In genomic region chr9:121354141-121354540, GRCh38 we compare ENCODE assay signal across 8 cellular contexts. TPM values are rescaled to one million over a fixed set of nuclear protein-coding genes. Genes with fewer than 3 reads are reported as not detected.
DNase-seq lines count a peak whose midpoint lies in the region; ATAC-seq and TF ChIP-seq lines count a peak whose summit lies in the region.

No MANE protein-coding gene starts in this region.

- H3K27ac ChIP-seq in VCaP, result peak overlapping the region; percentile 6; the same call in 1 of the 2 replicates
- H3K27ac ChIP-seq in left ventricle myocardium inferior (replicated peaks), result peak overlapping the region; percentile 98
- peak overlapping the region; percentile 72 for H3K27ac ChIP-seq in smooth muscle cell (ENCODE audit: low read depth)

- H4K20me1 ChIP-seq in smooth muscle cell (ENCODE audit: low read depth), result peaks cover 5% of the 10 kb centered on the region

- DNase-seq in left ventricle myocardium inferior (no peak), smooth muscle cell (lab: John Stamatoyannopoulos, UW; ENCODE audit: unreplicated experiment) (no peak), DMS 273 treated with DMSO at 0.1 percent for 48 hours (lab: John Stamatoyannopoulos, UW) (no peak), GM13976 (ENCODE audit: low spot score) (no peak)

- peaks cover 47% of the 10 kb centered on the region for H3F3A ChIP-seq in smooth muscle cell (ENCODE audit: low read depth)

- TF ChIP-seq CTCF in VCaP (conservative IDR thresholded peaks at IDR 0.05), result no peak
- no peak for TF ChIP-seq CTCF in left ventricle myocardium inferior (IDR thresholded peaks at IDR 0.05; ENCODE audit: borderline replicate concordance)
- TF ChIP-seq CTCF in smooth muscle cell (IDR thresholded peaks at IDR 0.05; ENCODE audit: borderline replicate concordance, insufficient read depth, poor library complexity, severe bottlenecking), result no peak
- TF ChIP-seq CTCF in GM13976 (IDR thresholded peaks at IDR 0.05; ENCODE audit: borderline replicate concordance, control extremely low read depth, extremely low read depth, insufficient read depth, missing control alignments), result no peak

- no peak overlapping the region for H2AFZ ChIP-seq in smooth muscle cell (ENCODE audit: low read depth)

- H3K36me3 ChIP-seq in left ventricle myocardium inferior (peaks cover 58% of the 10 kb centered on the region), smooth muscle cell (ENCODE audit: low read depth) (no peaks in the 10 kb centered on the region)

- H3K4me3 ChIP-seq in left ventricle myocardium inferior, result peak overlapping the region; percentile 2
- H3K4me3 ChIP-seq in smooth muscle cell, result no peak overlapping the region

- intact Hi-C loops in left ventricle myocardium inferior (cut with micrococcal nuclease), result no loop called here

- 53% methylated on average over 5 of the region's 5 CpGs for WGBS in smooth muscle cell (ENCODE audit: low lambda C conversion rate)

- peaks cover 100% of the 10 kb centered on the region for H3K4me1 ChIP-seq in left ventricle myocardium inferior
- peaks cover 12% of the 10 kb centered on the region for H3K4me1 ChIP-seq in smooth muscle cell (ENCODE audit: low read depth)

- ATAC-seq in GM19351 (IDR thresholded peaks at IDR 0.05; ENCODE audit: unreplicated experiment) (peak; percentile 2), HG03354 (IDR thresholded peaks at IDR 0.05; ENCODE audit: poor library complexity, severe bottlenecking, unreplicated experiment) (no peak), HG02852 (IDR thresholded peaks at IDR 0.05; ENCODE audit: unreplicated experiment) (no peak)

- H3K4me2 ChIP-seq in smooth muscle cell, result no peak overlapping the region

- H3K79me2 ChIP-seq in smooth muscle cell (ENCODE audit: low read depth), result peaks cover 46% of the 10 kb centered on the region

- no peaks in the 10 kb centered on the region for H3K9me3 ChIP-seq in left ventricle myocardium inferior (replicated peaks)
- H3K9me3 ChIP-seq in smooth muscle cell (replicated peaks; ENCODE audit: low read depth), result no peaks in the 10 kb centered on the region

- in situ Hi-C loops in GM13976 (cut with MboI; ENCODE audit: low sequenced_read_pairs, unreplicated experiment), result no loop called here

- no peaks in the 10 kb centered on the region for H3K27me3 ChIP-seq in left ventricle myocardium inferior (ENCODE audit: low read depth)
- H3K27me3 ChIP-seq in smooth muscle cell (ENCODE audit: low read depth), result no peaks in the 10 kb centered on the region

- H3K9ac ChIP-seq in smooth muscle cell (ENCODE audit: low read depth), result no peak overlapping the region

RNA-seq across cellular contexts. Expression of gene STOM, which starts 15.9 kb away (rescaled TPM):
- total RNA-seq in left ventricle myocardium inferior, result 165 TPM
- total RNA-seq in smooth muscle cell, result 171 and 187 TPM in 2 replicates
- 105 and 136 TPM in 2 replicates for polyA plus RNA-seq in smooth muscle cell

Comparison
In these comparisons a context has a peak if more than half of its experiments do, and no peak if none do; other contexts are left out.
1. H3K27ac ChIP-seq: peak in every context shown above with its lines; median percentile 98 in left ventricle myocardium inferior; 72 in smooth muscle cell; 6 in VCaP.